ENCODE assay signal across 10 cellular contexts in genomic region chr1:203465943-203466342, GRCh38. TPM values are rescaled to one million over a fixed set of nuclear protein-coding genes. Genes with fewer than 3 reads are reported as not detected.
A peak's percentile ranks its signal among the peaks of the same experiment; 100 is the strongest.
DNase-seq lines count a peak whose midpoint lies in the region; ATAC-seq, FAIRE-seq and TF ChIP-seq lines count a peak whose summit lies in the region.
"Had no signal": no experiment of that assay in that cellular context is flagged by ENCODE, and none has a peak within 500 bp of the region (broad histone marks: within the 10 kb centered on the region; RNA-seq: fewer than 3 reads in every experiment).

No MANE protein-coding gene starts in this region.

- POLR2A ChIA-PET in PC-9 (lab: Charles Lee; ENCODE audit: unreplicated experiment): no interaction called here

- CTCF ChIA-PET in PC-9 (lab: Charles Lee): interaction anchor here (0.6 kb wide), 1 partner anchor 104 kb away, joined by 10 read pairs; no protein-coding TSS in a partner anchor

- H3K9me3 Mint-ChIP-seq in brain: no peaks in the 10 kb centered on the region

- 20 to 38% methylated on average over 6 of the region's 6 CpGs for WGBS in GM23248 (ENCODE audit: low coverage in 1 of 2, low lambda C conversion rate in 2 of 2, missing lambda C conversion rate in 2 of 2), 2 experiments

- H3K27ac ChIP-seq in GM23248 (no peak overlapping the region), kidney (ENCODE audit: low read depth in 2 of 2, low read length in 2 of 2) (peak overlapping the region in 1 of 2 donors; percentile 5), PC-9 (no peak overlapping the region)

- peaks cover 32% of the 10 kb centered on the region; the same call in 1 of the 2 replicates for H3F3A ChIP-seq in GM23248 (ENCODE audit: insufficient read depth)
- H3F3A ChIP-seq in PC-9 (ENCODE audit: insufficient read depth, low read depth): peaks cover 5% of the 10 kb centered on the region; the same call in 1 of the 2 replicates

- no peak for DNase-seq in GM23248
- peak; percentile 87 for DNase-seq in kidney
- DNase-seq in retina: peak; percentile 69
- no peak for DNase-seq in NCI-H82 (lab: John Stamatoyannopoulos, UW)
- DNase-seq in NCI-H2081 (lab: John Stamatoyannopoulos, UW): no peak
- DNase-seq in PC-9: no peak

- no peaks in the 10 kb centered on the region for H3K9me2 ChIP-seq in GM23248 (ENCODE audit: insufficient read depth)
- no peaks in the 10 kb centered on the region for H3K9me2 ChIP-seq in PC-9 (ENCODE audit: insufficient read depth)

- no peak overlapping the region for H3K9ac ChIP-seq in GM23248
- H3K9ac ChIP-seq in kidney (ENCODE audit: low read length in 2 of 2): no peak overlapping the region

- H3K79me2 ChIP-seq in GM23248 (ENCODE audit: insufficient read depth) (no peaks in the 10 kb centered on the region), PC-9 (ENCODE audit: low read depth) (no peaks in the 10 kb centered on the region)

- ATAC-seq in GM18520 (IDR thresholded peaks at IDR 0.05; ENCODE audit: unreplicated experiment): no peak

- peaks cover 3% of the 10 kb centered on the region for H3K27me3 Mint-ChIP-seq in brain

- H3K36me3 Mint-ChIP-seq in brain: no peaks in the 10 kb centered on the region

- intact Hi-C loops in kidney (cut with DNase I): no loop called here
- intact Hi-C loops in PC-9 (cut with micrococcal nuclease; ENCODE audit: unreplicated experiment): no loop called here

- H2AFZ ChIP-seq in GM23248 (peak overlapping the region; percentile 21; the same call in 1 of the 2 replicates), PC-9 (no peak overlapping the region)

- peaks cover 66% of the 10 kb centered on the region for H3K4me1 Mint-ChIP-seq in brain

- H4K20me1 ChIP-seq in GM23248 (ENCODE audit: insufficient read depth) (no peaks in the 10 kb centered on the region), PC-9 (ENCODE audit: insufficient read depth) (no peaks in the 10 kb centered on the region)

- peak overlapping the region; percentile 17 to 94 (median 90) for H3K27ac Mint-ChIP-seq in brain

- no TSS peak for BruUV-seq in PC-9 (replicated peaks; lab: Mats Ljungman, UMichigan)

- in situ Hi-C loops in GM23248 (cut with MboI): no loop called here

- TF ChIP-seq CTCF in brain (conservative IDR thresholded peaks at IDR 0.05): no peak
- TF ChIP-seq CTCF in kidney (IDR thresholded peaks at IDR 0.05; ENCODE audit: borderline replicate concordance, extremely low read depth, insufficient read depth): no peak
- no peak for TF ChIP-seq CTCF in PC-9 (conservative IDR thresholded peaks at IDR 0.05)

- H3K27me3 ChIP-seq in GM23248 (replicated peaks; ENCODE audit: insufficient read depth) (no peaks in the 10 kb centered on the region), PC-9 (ENCODE audit: insufficient read depth, low read depth) (no peaks in the 10 kb centered on the region)

- no peaks in the 10 kb centered on the region for H3K9me3 ChIP-seq in GM23248 (ENCODE audit: low read depth)
- H3K9me3 ChIP-seq in kidney (ENCODE audit: control insufficient read depth in 1 of 2, low read length in 2 of 2): no peaks in the 10 kb centered on the region
- H3K9me3 ChIP-seq in PC-9 (ENCODE audit: insufficient read depth, low read depth): no peaks in the 10 kb centered on the region

- H3K4me2 ChIP-seq in GM23248 (ENCODE audit: unreplicated experiment) (no peak overlapping the region), PC-9 (no peak overlapping the region)

- peaks cover 43% of the 10 kb centered on the region for H3K4me1 ChIP-seq in GM23248 (ENCODE audit: insufficient read depth)
- H3K4me1 ChIP-seq in kidney (ENCODE audit: control insufficient read depth in 1 of 2, insufficient read depth in 1 of 2, low read depth in 1 of 2, low read length in 2 of 2): peaks cover 0 to 15% of the 10 kb centered on the region in 2 donors
- H3K4me1 ChIP-seq in PC-9 (replicated peaks; ENCODE audit: insufficient read depth): peaks cover 24% of the 10 kb centered on the region

- no peak overlapping the region for H3K4me3 ChIP-seq in GM23248
- H3K4me3 ChIP-seq in kidney (ENCODE audit: low read length in 2 of 2): no peak overlapping the region
- H3K4me3 ChIP-seq in PC-9: no peak overlapping the region

- H3K4me3 Mint-ChIP-seq in brain: peak overlapping the region in 2 of 5 experiments; percentile 3 to 38

- FAIRE-seq in kidney (lab: Jason Lieb, UNC): no peak

- H3K36me3 ChIP-seq in GM23248 (ENCODE audit: low read depth) (no peaks in the 10 kb centered on the region), kidney (ENCODE audit: control insufficient read depth in 1 of 2, insufficient read depth in 2 of 2, low read length in 2 of 2) (no peaks in the 10 kb centered on the region), PC-9 (ENCODE audit: low read depth) (no peaks in the 10 kb centered on the region)

RNA-seq across cellular contexts. Expression of gene PRELP, which starts 9.7 kb away (rescaled TPM):
- under 0.01 and 0.32 TPM in 2 replicates for total RNA-seq in GM23248 (2014; rRNA removed; shearing (Covaris generic))
- polyA plus RNA-seq in GM23248 (2016; fragmentation: Nextera tagmentation; extraction: Ambion mirVana) (1.6 and 1.7 TPM in 2 replicates), brain (ENCODE audit: insufficient read depth, low read depth, low replicate concordance) (13.3 TPM), kidney (ENCODE audit: insufficient read depth, low read depth, low replicate concordance) (9.5 TPM)
- total RNA-seq in kidney (24.5 TPM), PC-9 (2021) (not detected in 2 replicates)
- total RNA-seq: G401, lung microvascular endothelial cell had no signal

RNA-seq across cellular contexts. Expression of gene OPTC, which starts 28.0 kb away (rescaled TPM):
- not detected in 2 replicates for total RNA-seq in GM23248 (2014; rRNA removed; shearing (Covaris generic))
- not detected in 2 replicates for polyA plus RNA-seq in GM23248 (2016; fragmentation: Nextera tagmentation; extraction: Ambion mirVana)
- polyA plus RNA-seq in brain (ENCODE audit: insufficient read depth, low read depth, low replicate concordance): not detected
- total RNA-seq in kidney: not detected
- polyA plus RNA-seq in kidney (ENCODE audit: insufficient read depth, low read depth, low replicate concordance): not detected
- total RNA-seq in PC-9 (2021): not detected in 2 replicates
- total RNA-seq: G401, lung microvascular endothelial cell had no signal

Comparison
In these comparisons a context has a peak if more than half of its experiments do, and no peak if none do; other contexts are left out.
1. DNase-seq: peak in kidney (single experiment) and retina (single experiment); none in GM23248 (single experiment), NCI-H82 (single experiment), NCI-H2081 (0 of 2) and PC-9 (0 of 2).
2. RNA of gene PRELP, which starts 9.7 kb away (total RNA-seq): 24.5 TPM in kidney (single experiment); under 0.01 to 0.32 TPM in GM23248 and not detected in PC-9; every median in the first group is over 10 times any median in the second.